ENCODE assay signal across 8 cellular contexts in the genomic region with DNA sequence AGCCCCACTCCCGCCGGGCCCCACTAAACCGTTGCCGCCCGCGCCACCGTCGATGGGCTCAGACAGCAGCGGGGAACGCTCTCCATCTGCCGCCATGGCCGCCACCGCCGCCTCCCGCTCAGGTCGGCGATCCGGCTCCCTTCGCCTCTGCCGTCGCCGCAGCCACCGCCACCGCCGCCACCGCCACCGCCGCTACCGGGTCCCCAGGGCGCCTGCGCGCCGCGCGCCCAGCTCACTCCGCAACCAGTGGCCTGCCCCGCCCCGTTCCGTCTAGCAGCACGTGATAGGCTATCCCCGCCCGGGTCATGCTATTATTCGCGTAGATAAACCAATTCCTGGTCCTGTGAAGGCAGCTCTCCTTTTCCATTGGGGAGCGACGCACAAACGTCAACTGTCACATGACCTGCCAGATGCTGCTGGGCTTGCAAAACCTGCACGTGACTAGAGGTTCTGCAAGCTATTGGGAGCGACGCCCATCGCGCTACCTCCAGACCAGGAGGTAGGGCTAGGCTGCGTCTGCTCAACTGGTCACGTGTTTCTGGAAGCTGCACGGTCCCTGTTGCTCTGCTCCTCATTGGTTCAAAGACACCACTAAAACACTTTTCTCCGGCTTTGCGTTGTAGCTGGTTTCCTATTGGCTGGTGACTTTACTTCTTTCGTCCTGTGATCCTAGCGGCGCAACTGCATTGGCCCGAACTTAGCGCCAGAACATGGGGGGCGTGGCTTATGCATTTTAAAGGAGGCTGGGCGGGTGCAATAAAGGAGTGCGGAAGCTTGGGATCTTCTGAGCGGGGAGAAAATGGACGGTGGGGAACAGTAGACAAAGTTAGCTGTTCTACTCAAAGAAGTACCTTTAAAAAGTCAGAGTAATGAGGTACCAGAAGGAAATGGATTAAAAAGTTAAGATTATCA. TPM values are rescaled to one million over a fixed set of nuclear protein-coding genes. Genes with fewer than 3 reads are reported as not detected.
DNase-seq lines count a peak whose midpoint lies in the region; ATAC-seq, FAIRE-seq and TF ChIP-seq lines count a peak whose summit lies in the region.

A gene (minus strand): TSS at position 205 of the 912 bp plus-strand sequence. CDS start 109 bp downstream, at position 96.

- H3K4me1 ChIP-seq in NT2/D1 (ENCODE audit: insufficient read depth, insufficient read length) (peaks cover 16% of the 10 kb centered on the region), H1 (replicated peaks in 1 of 4; ENCODE audit: control insufficient read depth in 3 of 4, insufficient read depth in 4 of 4, low read length in 3 of 4) (peaks cover 0 to 7% (median 2%) of the 10 kb centered on the region in 4 experiments; a peak in 4 of 7 replicates)

- H2AFZ ChIP-seq in H1 (ENCODE audit: low read length), result no peak within 1 kb of the TSS

- H3K56ac ChIP-seq in H1 (replicated peaks; ENCODE audit: insufficient read length, low read depth, low read length), result peak within 1 kb of the TSS; percentile 77

- H4K20me1 ChIP-seq in H1 (replicated peaks in 1 of 2; ENCODE audit: control insufficient read depth in 1 of 2, insufficient read depth in 2 of 2, low read length in 2 of 2), result peaks cover 0 to 12% of the 10 kb centered on the region in 2 experiments

- no peak for TF ChIP-seq CTCF in H1 (IDR thresholded peaks at IDR 0.05; ENCODE audit: control extremely low read depth in 1 of 3, insufficient read depth in 1 of 3, low read depth in 1 of 3, low read length in 3 of 3)

- peak within 1 kb of the TSS; percentile 92 for H3K4me3 Mint-ChIP-seq in activated CD8-positive, alpha-beta memory T cell treated with anti-CD3 and anti-CD28 coated beads, Interleukin-2, amount 10 ng/mL, durations not matched to agents 7 days and 5 days
- H3K4me3 Mint-ChIP-seq in memory B cell, result peak within 1 kb of the TSS; percentile 91

- H3K27me3 ChIP-seq in NT2/D1 (ENCODE audit: insufficient read depth, insufficient read length), result no peaks in the 10 kb centered on the region
- no peaks in the 10 kb centered on the region; a peak in 1 of 7 replicates for H3K27me3 ChIP-seq in H1 (replicated peaks in 1 of 4; ENCODE audit: control insufficient read depth in 3 of 4, extremely low read depth in 1 of 4, insufficient read depth in 3 of 4, low read length in 3 of 4)

- TF ChIP-seq EP300 in H1 (IDR thresholded peaks at IDR 0.05; ENCODE audit: borderline replicate concordance in 1 of 2, low read depth in 2 of 2, low read length in 2 of 2), result no peak

- H3K9me3 Mint-ChIP-seq in activated CD8-positive, alpha-beta memory T cell treated with anti-CD3 and anti-CD28 coated beads, Interleukin-2, amount 10 ng/mL, durations not matched to agents 7 days and 5 days (ENCODE audit: low read depth), result no peaks in the 10 kb centered on the region
- no peaks in the 10 kb centered on the region for H3K9me3 Mint-ChIP-seq in memory B cell

- H3K36me3 ChIP-seq in NT2/D1 (ENCODE audit: insufficient read depth, insufficient read length, low read length) (peaks cover 42% of the 10 kb centered on the region), H1 (ENCODE audit: control insufficient read depth in 2 of 4, insufficient read depth in 4 of 4, low read length in 3 of 4) (peaks cover 16 to 36% (median 27%) of the 10 kb centered on the region in 4 experiments; a peak in 7 of 8 replicates)

- H3K4me1 Mint-ChIP-seq in activated CD8-positive, alpha-beta memory T cell treated with anti-CD3 and anti-CD28 coated beads, Interleukin-2, amount 10 ng/mL, durations not matched to agents 7 days and 5 days, result peaks cover 33% of the 10 kb centered on the region
- H3K4me1 Mint-ChIP-seq in memory B cell, result peaks cover 19% of the 10 kb centered on the region

- H3K4ac ChIP-seq in H1 (replicated peaks; ENCODE audit: insufficient read length, low read depth, low read length), result no peak within 1 kb of the TSS

- TF ChIP-seq POLR2A in H1 (IDR thresholded peaks at IDR 0.05; ENCODE audit: control extremely low read depth in 1 of 2, low read depth in 2 of 2, low read length in 2 of 2), result peak; percentile 71 to 80

- peak; percentile 91 for ATAC-seq in GM21381 (IDR thresholded peaks at IDR 0.05; ENCODE audit: unreplicated experiment)
- peak; percentile 96 for ATAC-seq in activated CD8-positive, alpha-beta memory T cell treated with anti-CD3 and anti-CD28 coated beads, Interleukin-2, amount 10 ng/mL, durations not matched to agents 7 days and 5 days
- ATAC-seq in memory B cell (ENCODE audit: low read depth), result peak; percentile 72

- POLR2A ChIA-PET in H1 (lab: Charles Lee; ENCODE audit: partially characterized antibody), result interaction anchor here (0.5 to 3.2 kb wide), 14 partner anchors 9 to 197 kb away, joined by 3 to 25 read pairs (median 3); a partner anchor contains a TSS

- no peak for TF ChIP-seq RAD21 in H1 (IDR thresholded peaks at IDR 0.05 in 1 of 2, conservative IDR thresholded peaks at IDR 0.05 in 1 of 2; ENCODE audit: low read depth in 2 of 2, low read length in 2 of 2)

- H3K36me3 Mint-ChIP-seq in activated CD8-positive, alpha-beta memory T cell treated with anti-CD3 and anti-CD28 coated beads, Interleukin-2, amount 10 ng/mL, durations not matched to agents 7 days and 5 days, result peaks cover 36% of the 10 kb centered on the region
- H3K36me3 Mint-ChIP-seq in memory B cell, result peaks cover 11% of the 10 kb centered on the region

- H3K18ac ChIP-seq in H1 (ENCODE audit: extremely low read depth, low read length), result peak within 1 kb of the TSS; percentile 75; the same call in 1 of the 2 replicates

- FAIRE-seq in H1 (lab: Jason Lieb, UNC), result peak; percentile 97

- H2BK120ac ChIP-seq in H1 (replicated peaks; ENCODE audit: low read depth, low read length), result no peak within 1 kb of the TSS

- H2BK20ac ChIP-seq in H1 (ENCODE audit: low read length), result no peak within 1 kb of the TSS

- H3K27me3 Mint-ChIP-seq in activated CD8-positive, alpha-beta memory T cell treated with anti-CD3 and anti-CD28 coated beads, Interleukin-2, amount 10 ng/mL, durations not matched to agents 7 days and 5 days, result no peaks in the 10 kb centered on the region
- no peaks in the 10 kb centered on the region for H3K27me3 Mint-ChIP-seq in memory B cell

- no peak within 1 kb of the TSS for H4K5ac ChIP-seq in H1 (ENCODE audit: insufficient read length, low read depth, low read length)

- H3K14ac ChIP-seq in H1 (ENCODE audit: insufficient read length), result no peak within 1 kb of the TSS

- H3K9ac ChIP-seq in NT2/D1 (ENCODE audit: insufficient read length, low read depth), result peak within 1 kb of the TSS; percentile 85
- H3K9ac ChIP-seq in H1 (replicated peaks in 1 of 4; ENCODE audit: extremely low read depth in 1 of 4, low read depth in 3 of 4, low read length in 3 of 4), result peak within 1 kb of the TSS; percentile 68 to 95 (median 78)

- peak within 1 kb of the TSS; percentile 94 for H3K27ac Mint-ChIP-seq in activated CD8-positive, alpha-beta memory T cell treated with anti-CD3 and anti-CD28 coated beads, Interleukin-2, amount 10 ng/mL, durations not matched to agents 7 days and 5 days
- H3K27ac Mint-ChIP-seq in memory B cell, result peak within 1 kb of the TSS; percentile 98

- H4K91ac ChIP-seq in H1 (replicated peaks; ENCODE audit: insufficient read length, low read length), result peak within 1 kb of the TSS; percentile 83

- H2BK15ac ChIP-seq in H1 (ENCODE audit: low read length), result no peak within 1 kb of the TSS

- peak within 1 kb of the TSS; percentile 85 for H3K27ac ChIP-seq in H1 (ENCODE audit: low read depth, low read length)

- H3K23ac ChIP-seq in H1 (ENCODE audit: insufficient read length), result no peak within 1 kb of the TSS

- peaks cover 6% of the 10 kb centered on the region for H3K79me1 ChIP-seq in H1 (ENCODE audit: low read depth, low read length)

- peaks cover 5 to 21% of the 10 kb centered on the region in 2 experiments for H3K79me2 ChIP-seq in H1 (ENCODE audit: control insufficient read depth in 1 of 2, insufficient read depth in 2 of 2, low read length in 2 of 2)

- H3K9me3 ChIP-seq in NT2/D1 (ENCODE audit: insufficient read depth, low read length) (peaks cover 5% of the 10 kb centered on the region; the same call in 1 of the 2 replicates), H1 (ENCODE audit: insufficient read depth in 2 of 2, low read depth in 1 of 2, low read length in 1 of 2) (no peaks in the 10 kb centered on the region)

- peak within 1 kb of the TSS; percentile 77 for H2BK5ac ChIP-seq in H1 (ENCODE audit: low read depth, low read length)

- H3K4me2 ChIP-seq in H1 (ENCODE audit: insufficient read depth in 1 of 2, low read depth in 2 of 2, low read length in 2 of 2), result peak within 1 kb of the TSS; percentile 81 to 97

- CTCF ChIA-PET in activated CD8-positive, alpha-beta memory T cell treated with anti-CD3 and anti-CD28 coated beads, Interleukin-2, amount 10 ng/mL, durations not matched to agents 7 days and 5 days (lab: Charles Lee), result interaction anchor here (0.8 to 3.2 kb wide), 13 partner anchors 10 to 642 kb away, joined by 3 to 15 read pairs (median 3); a partner anchor contains a TSS
- CTCF ChIA-PET in H1 (lab: Charles Lee; ENCODE audit: partially characterized antibody), result interaction anchor here (0.8 to 1.7 kb wide), 5 partner anchors 14 to 147 kb away, joined by 3 to 4 read pairs (median 3); no protein-coding TSS in a partner anchor

- peak within 1 kb of the TSS; percentile 46; the same call in 1 of the 2 replicates for H2AK5ac ChIP-seq in H1 (ENCODE audit: low read depth, low read length)

- H3K23me2 ChIP-seq in H1 (ENCODE audit: low read depth, low read length), result peaks cover 5% of the 10 kb centered on the region; the same call in 1 of the 2 replicates

- 3% methylated on average over 32 of the region's 67 CpGs; no CpG with 5 or more reads in 1 of the 2 experiments for WGBS in H1 (ENCODE audit: extremely low coverage in 1 of 2, insufficient coverage in 1 of 2, insufficient read length in 1 of 2, insufficient replicate concordance in 2 of 2, low coverage in 1 of 2, low lambda C conversion rate in 2 of 2, missing lambda C conversion rate in 1 of 2), 2 experiments

- DNase-seq in COR-L47 (lab: John Stamatoyannopoulos, UW) (peak; percentile 100), HUDEP-2 (lab: John Stamatoyannopoulos, UW; ENCODE audit: unreplicated experiment in 76 of 76) (peak in 75 of 76 experiments; percentile 68 to 100 (median 99)), NT2/D1 (ENCODE audit: low read depth, low spot score) (peak; percentile 97), H1 (ENCODE audit: low read depth in 1 of 2, low spot score in 2 of 2) (peak; percentile 94 to 100), memory B cell (ENCODE audit: low spot score in 2 of 2) (peak; percentile 95 to 98)
- DNase-seq in activated CD8-positive, alpha-beta memory T cell treated with anti-CD3 and anti-CD28 coated beads, Interleukin-2, amount 10 ng/mL, durations not matched to agents 7 days and 5 days, result peak; percentile 100
- DNase-seq in stimulated activated CD8-positive, alpha-beta memory T cell treated with anti-CD3 and anti-CD28 coated beads, Interleukin-12 subunit alpha, Interleukin-12 subunit beta, amount 100 ng/mL, for 24 hours (ENCODE audit: extremely low read depth), result peak; percentile 98

- peak within 1 kb of the TSS; percentile 82 for H3K4me3 ChIP-seq in NT2/D1 (ENCODE audit: insufficient read length, low read depth)
- H3K4me3 ChIP-seq in H1 (ENCODE audit: extremely low read depth in 1 of 4, insufficient read depth in 2 of 4, low read depth in 3 of 4, low read length in 4 of 4), result peak within 1 kb of the TSS; percentile 71 to 87 (median 78)

- H2BK12ac ChIP-seq in H1 (ENCODE audit: low read depth, low read length), result peak within 1 kb of the TSS; percentile 51; the same call in 1 of the 2 replicates

- H4K8ac ChIP-seq in H1 (ENCODE audit: extremely low read depth, insufficient read depth, low read length), result peak within 1 kb of the TSS; percentile 95

RNA-seq across cellular contexts. Expression of the gene that starts here (rescaled TPM):
- total RNA-seq in activated CD8-positive, alpha-beta memory T cell treated with anti-CD3 and anti-CD28 coated beads, Interleukin-2, amount 10 ng/mL, durations not matched to agents 7 days and 5 days, result 10 to 100 TPM; 30.9 to 31.7 TPM
- total RNA-seq in H1 (2021; fragmentation: NEBNext Ultra II Directional; extraction: Animal tissue kit (Norgen Biotek cat#: 25700)), result 29.5 and 33.4 TPM in 2 replicates
- 60.0 and 67.7 TPM in 2 replicates for polyA plus RNA-seq in H1 (2011; rRNA removed)
- 51.0 TPM for polyA plus RNA-seq in H1 (2011; cell fraction: cytosol; rRNA removed)
- polyA plus RNA-seq in H1 (2011; cell fraction: nucleus; rRNA removed), result 132 TPM
- 32.7 to 41.6 TPM (median 39.1 TPM) in 4 replicates for polyA plus RNA-seq in H1 (2012, experiment 1 of 2)
- 45.8 TPM for polyA plus RNA-seq in H1 (2012, experiment 2 of 2)
- polyA plus RNA-seq in H1 (2013, experiment 1 of 2), result 30.9 TPM
- 29.3 TPM for polyA plus RNA-seq in H1 (2013, experiment 2 of 2)
- 45.7 and 46.2 TPM in 2 replicates for polyA minus RNA-seq in H1 (2011; rRNA and poly(A)+ RNA removed)
- 16.5 TPM for polyA minus RNA-seq in H1 (2011; cell fraction: cytosol; rRNA and poly(A)+ RNA removed)
- polyA minus RNA-seq in H1 (2011; cell fraction: nucleus; rRNA and poly(A)+ RNA removed), result 41.4 TPM

Comparison
In these comparisons a context has a peak if more than half of its experiments do, and no peak if none do; other contexts are left out.
1. Peak in every context shown above with its lines: DNase-seq, ATAC-seq, H3K4me3 ChIP-seq and H3K27ac ChIP-seq.